17 cellular contexts compared by ENCODE assay signal in the genomic region with DNA sequence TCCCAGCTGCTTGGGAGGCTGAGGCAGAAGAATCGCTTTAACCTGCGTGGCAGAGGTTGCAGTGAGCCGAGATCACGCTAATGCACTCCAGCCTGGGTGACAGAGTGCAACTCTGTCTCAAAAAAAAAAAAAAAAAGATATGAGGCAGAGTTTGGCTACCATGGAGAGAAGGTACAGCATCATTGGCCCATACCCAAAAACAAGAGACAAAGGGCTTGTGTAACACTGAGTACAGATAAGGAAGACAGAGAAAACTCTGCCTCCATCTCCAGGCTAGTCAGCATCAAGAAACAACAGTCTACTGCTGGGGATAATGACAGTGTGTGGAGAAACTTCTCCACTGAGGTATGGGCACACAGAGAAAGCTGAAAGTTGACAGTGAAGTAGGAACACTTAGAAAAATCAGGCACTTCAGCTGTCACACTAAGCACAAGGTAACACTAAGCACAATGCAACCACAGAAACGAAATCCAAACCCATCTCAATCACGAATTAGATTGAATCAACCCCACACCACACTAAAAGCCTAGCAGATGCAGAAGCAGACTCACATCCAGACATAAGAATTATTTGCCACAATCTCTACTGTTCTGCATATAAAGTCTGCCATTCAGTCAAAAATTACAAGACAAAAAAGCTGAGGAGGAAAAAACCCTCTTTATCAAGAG. TPM values are rescaled to one million over a fixed set of nuclear protein-coding genes. Genes with fewer than 3 reads are reported as not detected.
DNase-seq lines count a peak whose midpoint lies in the region; ATAC-seq and TF ChIP-seq lines count a peak whose summit lies in the region.
"Had no signal": no experiment of that assay in that cellular context is flagged by ENCODE, and none has a peak within 500 bp of the region (broad histone marks: within the 10 kb centered on the region; RNA-seq: fewer than 3 reads in every experiment).

No MANE protein-coding gene starts in this region.

- no peak overlapping the region for H3K4me3 Mint-ChIP-seq in WTC11
- H3K4me3 Mint-ChIP-seq in glutamatergic neuron (ENCODE audit: unreplicated experiment), result peak overlapping the region; percentile 6
- H3K4me3 Mint-ChIP-seq in activated T-helper 1 cell treated with anti-CD3 and anti-CD28 coated beads, Interleukin-12 subunit alpha, Interleukin-12 subunit beta, Interleukin-2, Interleukin-4 antibody, amounts not matched to agents 30 ng/mL and 10 ng/mL and 1 ng/mL, durations not matched to agents 14 hours and 24 hours and 36 hours, result no peak overlapping the region

- H3K27me3 ChIP-seq in trophoblast cell (ENCODE audit: insufficient read depth, low read length), result no peaks in the 10 kb centered on the region
- H3K27me3 ChIP-seq: gastrocnemius medialis, tibial artery had no signal

- no CpG with 5 or more reads among the region's 6 CpGs for WGBS in trophoblast cell (ENCODE audit: extremely low coverage, insufficient coverage, insufficient read length)

- no peak overlapping the region for H2BK12ac ChIP-seq in trophoblast cell (ENCODE audit: low read length)

- no peak overlapping the region for H3K23ac ChIP-seq in trophoblast cell (ENCODE audit: low read length)

- no peak overlapping the region for H2AK5ac ChIP-seq in trophoblast cell (ENCODE audit: low read length)

- H3K9me3 Mint-ChIP-seq in WTC11 (no peaks in the 10 kb centered on the region), glutamatergic neuron (ENCODE audit: unreplicated experiment) (peaks cover 2% of the 10 kb centered on the region)
- H3K9me3 Mint-ChIP-seq in activated T-helper 1 cell treated with anti-CD3 and anti-CD28 coated beads, Interleukin-12 subunit alpha, Interleukin-12 subunit beta, Interleukin-2, Interleukin-4 antibody, amounts not matched to agents 30 ng/mL and 10 ng/mL and 1 ng/mL, durations not matched to agents 14 hours and 24 hours and 36 hours, result no peaks in the 10 kb centered on the region

- peaks cover 18% of the 10 kb centered on the region for H3K4me1 Mint-ChIP-seq in WTC11
- peaks cover 25% of the 10 kb centered on the region for H3K4me1 Mint-ChIP-seq in glutamatergic neuron (ENCODE audit: low read depth, unreplicated experiment)
- peaks cover 24% of the 10 kb centered on the region for H3K4me1 Mint-ChIP-seq in activated T-helper 1 cell treated with anti-CD3 and anti-CD28 coated beads, Interleukin-12 subunit alpha, Interleukin-12 subunit beta, Interleukin-2, Interleukin-4 antibody, amounts not matched to agents 30 ng/mL and 10 ng/mL and 1 ng/mL, durations not matched to agents 14 hours and 24 hours and 36 hours (ENCODE audit: low read depth)

- H4K12ac ChIP-seq in trophoblast cell (ENCODE audit: low read depth, low read length), result no peak overlapping the region

- peak; percentile 10 for DNase-seq in NCI-H2196 (lab: John Stamatoyannopoulos, UW; ENCODE audit: unreplicated experiment)
- DNase-seq in NCI-H2196 treated with DMSO at 0.1 percent for 48 hours (lab: John Stamatoyannopoulos, UW; ENCODE audit: unreplicated experiment), result no peak
- DNase-seq in WTC11 (ENCODE audit: low spot score), result no peak
- no peak for DNase-seq in glutamatergic neuron
- no peak for DNase-seq in trophoblast cell
- DNase-seq in stimulated activated naive CD4-positive, alpha-beta T cell (lab: John Stamatoyannopoulos, UW), result no peak
- no peak for DNase-seq in activated T-helper 1 cell treated with anti-CD3 and anti-CD28 coated beads, Interleukin-12 subunit alpha, Interleukin-12 subunit beta, Interleukin-2, Interleukin-4 antibody, amounts not matched to agents 30 ng/mL and 10 ng/mL and 1 ng/mL, durations not matched to agents 14 hours and 24 hours and 36 hours (ENCODE audit: low spot score)
- DNase-seq: activated CD4-positive, CD25-positive, alpha-beta regulatory T cell; activated effector memory CD4-positive, alpha-beta T cell treated with Interleukin-2 at 50 U/mL for 16 hours; gastrocnemius medialis; lower lobe of right lung; MM.1S; NCI-H748 treated with DMSO at 0.1 percent for 48 hours; SHP77 treated with DMSO at 0.1 percent for 48 hours; tibial artery had no signal

- H3K4me3 ChIP-seq in trophoblast cell (ENCODE audit: low read depth, low read length), result no peak overlapping the region
- H3K4me3 ChIP-seq: A549, gastrocnemius medialis, lower lobe of right lung, tibial artery had no signal

- H3K36me3 ChIP-seq in trophoblast cell (ENCODE audit: control insufficient read depth in 1 of 2, insufficient read depth in 2 of 2, low read length in 2 of 2), result peaks cover 0 to 3% of the 10 kb centered on the region in 2 experiments
- H3K36me3 ChIP-seq: gastrocnemius medialis, lower lobe of right lung had no signal

- no peak overlapping the region for H2BK120ac ChIP-seq in trophoblast cell (ENCODE audit: insufficient read depth, low read length, poor library complexity)

- no peak overlapping the region for H3K9ac ChIP-seq in trophoblast cell (ENCODE audit: low read length)

- H3K27me3 Mint-ChIP-seq in WTC11 (ENCODE audit: low read depth) (no peaks in the 10 kb centered on the region), glutamatergic neuron (ENCODE audit: unreplicated experiment) (peaks cover 5% of the 10 kb centered on the region)
- no peaks in the 10 kb centered on the region for H3K27me3 Mint-ChIP-seq in activated T-helper 1 cell treated with anti-CD3 and anti-CD28 coated beads, Interleukin-12 subunit alpha, Interleukin-12 subunit beta, Interleukin-2, Interleukin-4 antibody, amounts not matched to agents 30 ng/mL and 10 ng/mL and 1 ng/mL, durations not matched to agents 14 hours and 24 hours and 36 hours (ENCODE audit: insufficient read depth)

- H3K4me2 ChIP-seq in trophoblast cell (ENCODE audit: low read length), result no peak overlapping the region
- H3K4me2 ChIP-seq: A549 had no signal

- H3K36me3 Mint-ChIP-seq in WTC11 (no peaks in the 10 kb centered on the region), glutamatergic neuron (ENCODE audit: unreplicated experiment) (peaks cover 4% of the 10 kb centered on the region)
- peaks cover 19% of the 10 kb centered on the region for H3K36me3 Mint-ChIP-seq in activated T-helper 1 cell treated with anti-CD3 and anti-CD28 coated beads, Interleukin-12 subunit alpha, Interleukin-12 subunit beta, Interleukin-2, Interleukin-4 antibody, amounts not matched to agents 30 ng/mL and 10 ng/mL and 1 ng/mL, durations not matched to agents 14 hours and 24 hours and 36 hours (ENCODE audit: low read depth)

- no peak overlapping the region for H3K27ac ChIP-seq in trophoblast cell (ENCODE audit: low read depth, low read length)
- H3K27ac ChIP-seq: A549, gastrocnemius medialis, lower lobe of right lung had no signal

- no peak overlapping the region for H2BK5ac ChIP-seq in trophoblast cell (ENCODE audit: low read depth, low read length, poor library complexity)

- H3K18ac ChIP-seq in trophoblast cell (ENCODE audit: low read length), result no peak overlapping the region

- H3K79me1 ChIP-seq in trophoblast cell (ENCODE audit: low read length), result no peaks in the 10 kb centered on the region

- ATAC-seq in WTC11, result no peak
- ATAC-seq in GM21786 (IDR thresholded peaks at IDR 0.05; ENCODE audit: unreplicated experiment), result no peak
- ATAC-seq: A549, gastrocnemius medialis had no signal

- intact Hi-C loops in activated T-helper 1 cell treated with anti-CD3 and anti-CD28 coated beads, Interleukin-12 subunit alpha, Interleukin-12 subunit beta, Interleukin-2, Interleukin-4 antibody, amounts not matched to agents 30 ng/mL and 10 ng/mL and 1 ng/mL, durations not matched to agents 14 hours and 24 hours and 36 hours (cut with micrococcal nuclease), result no loop called here

- no peak overlapping the region for H2AFZ ChIP-seq in trophoblast cell (ENCODE audit: insufficient read depth, low read length, poor library complexity)

- H4K91ac ChIP-seq in trophoblast cell (ENCODE audit: low read depth, low read length), result no peak overlapping the region

- POLR2A ChIA-PET in WTC11 (lab: Charles Lee), result interaction anchor here (1.0 kb wide), 1 partner anchor 290 kb away, joined by 3 read pairs; no protein-coding TSS in a partner anchor

- H3K9me3 ChIP-seq in trophoblast cell (ENCODE audit: insufficient read depth, low read depth, low read length), result no peaks in the 10 kb centered on the region
- H3K9me3 ChIP-seq: A549, gastrocnemius medialis, lower lobe of right lung, tibial artery had no signal

- CTCF ChIA-PET in WTC11 (lab: Charles Lee), result no interaction called here

- no peak overlapping the region for H3K14ac ChIP-seq in trophoblast cell (ENCODE audit: low read length)

- H3K79me2 ChIP-seq in trophoblast cell (ENCODE audit: control insufficient read depth, insufficient read depth, low read length, poor library complexity), result peaks cover 11% of the 10 kb centered on the region

- peak overlapping the region; percentile 2 for H3K4ac ChIP-seq in trophoblast cell (ENCODE audit: low read depth, low read length)

- H4K8ac ChIP-seq in trophoblast cell (ENCODE audit: low read depth, low read length), result no peak overlapping the region

- peak overlapping the region; percentile 57 for H3K27ac Mint-ChIP-seq in WTC11
- peak overlapping the region; percentile 23 for H3K27ac Mint-ChIP-seq in glutamatergic neuron (ENCODE audit: unreplicated experiment)
- no peak overlapping the region for H3K27ac Mint-ChIP-seq in activated T-helper 1 cell treated with anti-CD3 and anti-CD28 coated beads, Interleukin-12 subunit alpha, Interleukin-12 subunit beta, Interleukin-2, Interleukin-4 antibody, amounts not matched to agents 30 ng/mL and 10 ng/mL and 1 ng/mL, durations not matched to agents 14 hours and 24 hours and 36 hours

- H3K4me1 ChIP-seq in trophoblast cell (ENCODE audit: control insufficient read depth in 1 of 2, insufficient read depth in 2 of 2, low read length in 2 of 2), result no peaks in the 10 kb centered on the region
- H3K4me1 ChIP-seq: A549 had no signal

- TF ChIP-seq CTCF in WTC11 (IDR thresholded peaks at IDR 0.05) (no peak), glutamatergic neuron (IDR thresholded peaks at IDR 0.05; ENCODE audit: partially characterized antibody, unreplicated experiment) (no peak)

TF ChIP-seq in WTC11, 78 proteins besides CTCF, POLR2A, EP300 and RAD21 (continues in another document):
- TF ChIP-seq, protein P1, sequence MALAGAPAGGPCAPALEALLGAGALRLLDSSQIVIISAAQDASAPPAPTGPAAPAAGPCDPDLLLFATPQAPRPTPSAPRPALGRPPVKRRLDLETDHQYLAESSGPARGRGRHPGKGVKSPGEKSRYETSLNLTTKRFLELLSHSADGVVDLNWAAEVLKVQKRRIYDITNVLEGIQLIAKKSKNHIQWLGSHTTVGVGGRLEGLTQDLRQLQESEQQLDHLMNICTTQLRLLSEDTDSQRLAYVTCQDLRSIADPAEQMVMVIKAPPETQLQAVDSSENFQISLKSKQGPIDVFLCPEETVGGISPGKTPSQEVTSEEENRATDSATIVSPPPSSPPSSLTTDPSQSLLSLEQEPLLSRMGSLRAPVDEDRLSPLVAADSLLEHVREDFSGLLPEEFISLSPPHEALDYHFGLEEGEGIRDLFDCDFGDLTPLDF (CRISPR knock-in tag; IDR thresholded peaks at IDR 0.05), result no peak

RNA-seq across cellular contexts. Expression of gene PJA2, which starts 10.5 kb away (rescaled TPM):
- total RNA-seq in WTC11 (2021) (46.8 to 51.5 TPM (median 48.7 TPM) in 3 replicates), glutamatergic neuron (ENCODE audit: unreplicated experiment) (156 TPM)
- 50.7 and 53.9 TPM in 2 replicates for polyA plus RNA-seq in trophoblast cell (2013)
- 40.2 and 41.4 TPM in 2 replicates for total RNA-seq in activated T-helper 1 cell treated with anti-CD3 and anti-CD28 coated beads, Interleukin-12 subunit alpha, Interleukin-12 subunit beta, Interleukin-2, Interleukin-4 antibody, amounts not matched to agents 30 ng/mL and 10 ng/mL and 1 ng/mL, durations not matched to agents 14 hours and 24 hours and 36 hours
